In genomic region chr17:17623904-17624303, GRCh38 we compare ENCODE assay signal across 13 cellular contexts. TPM values are rescaled to one million over a fixed set of nuclear protein-coding genes. Genes with fewer than 3 reads are reported as not detected.
DNase-seq lines count a peak whose midpoint lies in the region; ATAC-seq, FAIRE-seq and TF ChIP-seq lines count a peak whose summit lies in the region.
"Had no signal": no experiment of that assay in that cellular context is flagged by ENCODE, and none has a peak within 500 bp of the region (broad histone marks: within the 10 kb centered on the region; RNA-seq: fewer than 3 reads in every experiment).

No MANE protein-coding gene starts in this region.

- H3K27me3 ChIP-seq in H9 (ENCODE audit: insufficient read depth, low read length) (no peaks in the 10 kb centered on the region), NT2/D1 (ENCODE audit: insufficient read depth, insufficient read length) (no peaks in the 10 kb centered on the region), astrocyte (ENCODE audit: insufficient read depth, low read length) (peaks cover 2% of the 10 kb centered on the region)
- no peaks in the 10 kb centered on the region for H3K27me3 ChIP-seq in CD8-positive, alpha-beta memory T cell (ENCODE audit: insufficient read depth, low read length, poor library complexity, severe bottlenecking)
- H3K27me3 ChIP-seq: BLaER1 had no signal

- no peak overlapping the region for H3K27ac ChIP-seq in H9 (ENCODE audit: insufficient read length, low read depth, low read length)
- no peak overlapping the region for H3K27ac ChIP-seq in astrocyte (ENCODE audit: low read depth, low read length)
- H3K27ac ChIP-seq in CD8-positive, alpha-beta memory T cell (ENCODE audit: low read depth, low read length) = no peak overlapping the region
- H3K27ac ChIP-seq: BLaER1 had no signal

- H3K4me3 Mint-ChIP-seq in H9 (no peak overlapping the region), astrocyte (ENCODE audit: unreplicated experiment) (no peak overlapping the region), nephron progenitor cell (no peak overlapping the region)
- no peak overlapping the region for H3K4me3 Mint-ChIP-seq in activated CD8-positive, alpha-beta T cell treated with anti-CD3 and anti-CD28 coated beads, Interleukin-2, amount 10 ng/mL, durations not matched to agents 7 days and 5 days
- peak overlapping the region in 1 of 7 donors; percentile 5 for H3K4me3 Mint-ChIP-seq in CD8-positive, alpha-beta memory T cell

- H3K27ac Mint-ChIP-seq in H9 (peak overlapping the region in 2 of 3 experiments; percentile 36 to 94; a peak in 2 of 7 replicates), astrocyte (ENCODE audit: unreplicated experiment) (peak overlapping the region; percentile 0), nephron progenitor cell (peak overlapping the region; percentile 85)
- no peak overlapping the region for H3K27ac Mint-ChIP-seq in activated CD8-positive, alpha-beta T cell treated with anti-CD3 and anti-CD28 coated beads, Interleukin-2, amount 10 ng/mL, durations not matched to agents 7 days and 5 days
- H3K27ac Mint-ChIP-seq in CD8-positive, alpha-beta memory T cell = peak overlapping the region in 1 of 8 donors; percentile 65

- POLR2A ChIA-PET in activated CD8-positive, alpha-beta T cell treated with anti-CD3 and anti-CD28 coated beads, Interleukin-2, amount 10 ng/mL, durations not matched to agents 7 days and 5 days (lab: Charles Lee) = no interaction called here
- POLR2A ChIA-PET in CD8-positive, alpha-beta memory T cell (lab: Charles Lee) = no interaction called here

- H4K91ac ChIP-seq in H9 (ENCODE audit: insufficient read length, low read depth, low read length) = no peak overlapping the region

- CTCF ChIA-PET in activated CD8-positive, alpha-beta T cell treated with anti-CD3 and anti-CD28 coated beads, Interleukin-2, amount 10 ng/mL, durations not matched to agents 7 days and 5 days (lab: Charles Lee) = interaction anchor here (1.0 kb wide), 1 partner anchor 10 kb away, joined by 4 read pairs; no protein-coding TSS in a partner anchor
- CTCF ChIA-PET in CD8-positive, alpha-beta memory T cell (lab: Charles Lee) = interaction anchor here (1.0 kb wide), 1 partner anchor 12 kb away, joined by 4 read pairs; no protein-coding TSS in a partner anchor

- no peak overlapping the region for H4K5ac ChIP-seq in H9 (ENCODE audit: insufficient read length, low read depth, low read length)

- no peak overlapping the region for H3K9ac ChIP-seq in H9 (ENCODE audit: extremely low read depth, insufficient read length, low read length)
- H3K9ac ChIP-seq in NT2/D1 (ENCODE audit: insufficient read length, low read depth) = peak overlapping the region; percentile 42
- no peak overlapping the region for H3K9ac ChIP-seq in astrocyte (ENCODE audit: low read length)
- H3K9ac ChIP-seq: BLaER1 had no signal

- H3K23ac ChIP-seq in H9 (ENCODE audit: insufficient read length, low read depth, low read length) = no peak overlapping the region

- no peak for ATAC-seq in activated CD8-positive, alpha-beta T cell treated with anti-CD3 and anti-CD28 coated beads, Interleukin-2, amount 10 ng/mL, durations not matched to agents 7 days and 5 days

- H3K4me2 ChIP-seq in H9 (ENCODE audit: insufficient read depth, insufficient read length, low read length) = no peak overlapping the region
- no peak overlapping the region for H3K4me2 ChIP-seq in astrocyte (ENCODE audit: low read length)
- H3K4me2 ChIP-seq: BLaER1 had no signal

- H3K4me1 ChIP-seq in H9 (ENCODE audit: insufficient read depth, low read length) (no peaks in the 10 kb centered on the region), NT2/D1 (ENCODE audit: insufficient read depth, insufficient read length) (peaks cover 11% of the 10 kb centered on the region), astrocyte (ENCODE audit: insufficient read depth, low read length) (no peaks in the 10 kb centered on the region)
- no peaks in the 10 kb centered on the region for H3K4me1 ChIP-seq in CD8-positive, alpha-beta memory T cell (ENCODE audit: insufficient read depth, low read length)

- no peaks in the 10 kb centered on the region for H3K23me2 ChIP-seq in H9 (ENCODE audit: insufficient read length, low read depth, low read length, poor library complexity, severe bottlenecking)

- H3K14ac ChIP-seq in H9 (ENCODE audit: insufficient read depth, low read length) = 0 out of 2 replicates have a peak overlapping the region, but pooled peaks have one; percentile 59

- H2BK120ac ChIP-seq in H9 (ENCODE audit: low read depth, low read length, poor library complexity, severe bottlenecking) = no peak overlapping the region

- H2AFZ ChIP-seq in H9 (ENCODE audit: low read length) (no peak overlapping the region), astrocyte (ENCODE audit: low read depth, low read length) (no peak overlapping the region)

- H2BK15ac ChIP-seq in H9 (ENCODE audit: low read depth, low read length) = no peak overlapping the region

- H3K4ac ChIP-seq in H9 (ENCODE audit: low read depth, low read length) = no peak overlapping the region

- H3T11ph ChIP-seq in H9 (ENCODE audit: low read length) = no peak overlapping the region

- FAIRE-seq in astrocyte (lab: Jason Lieb, UNC) = no peak
- FAIRE-seq: GM18507, H54 had no signal

- H3K79me1 ChIP-seq in H9 (ENCODE audit: insufficient read depth, low read depth, low read length, poor library complexity, severe bottlenecking) = no peaks in the 10 kb centered on the region

- H4K20me1 ChIP-seq in H9 (ENCODE audit: control insufficient read depth, insufficient read depth, insufficient read length) = no peaks in the 10 kb centered on the region
- H4K20me1 ChIP-seq in astrocyte (ENCODE audit: insufficient read depth, low read length) = no peaks in the 10 kb centered on the region
- H4K20me1 ChIP-seq: BLaER1 had no signal

- WGBS in H9 (ENCODE audit: extremely low coverage, insufficient read length, low lambda C conversion rate) = no CpG with 5 or more reads among the region's 9 CpGs

- H4K8ac ChIP-seq in H9 (replicated peaks; ENCODE audit: insufficient read length, low read depth, low read length) = no peak overlapping the region

- H2AK5ac ChIP-seq in H9 (ENCODE audit: insufficient read length, low read length) = no peak overlapping the region

- no peak overlapping the region for H2BK5ac ChIP-seq in H9 (ENCODE audit: insufficient read length, low read length)

- H2BK12ac ChIP-seq in H9 (ENCODE audit: insufficient read length, low read depth, low read length) = no peak overlapping the region

- H3K36me3 Mint-ChIP-seq in H9 (ENCODE audit: insufficient read depth in 1 of 3, low read depth in 3 of 3) (no peaks in the 10 kb centered on the region), astrocyte (ENCODE audit: low read depth, unreplicated experiment) (no peaks in the 10 kb centered on the region), nephron progenitor cell (ENCODE audit: low read depth) (no peaks in the 10 kb centered on the region)
- peaks cover 2% of the 10 kb centered on the region for H3K36me3 Mint-ChIP-seq in activated CD8-positive, alpha-beta T cell treated with anti-CD3 and anti-CD28 coated beads, Interleukin-2, amount 10 ng/mL, durations not matched to agents 7 days and 5 days (ENCODE audit: low read depth)
- peaks cover 0 to 2% (median 0%) of the 10 kb centered on the region in 3 donors for H3K36me3 Mint-ChIP-seq in CD8-positive, alpha-beta memory T cell

- H3K9me3 Mint-ChIP-seq in H9 (no peaks in the 10 kb centered on the region; a peak in 2 of 5 replicates), astrocyte (ENCODE audit: unreplicated experiment) (no peaks in the 10 kb centered on the region), nephron progenitor cell (no peaks in the 10 kb centered on the region)
- no peaks in the 10 kb centered on the region for H3K9me3 Mint-ChIP-seq in activated CD8-positive, alpha-beta T cell treated with anti-CD3 and anti-CD28 coated beads, Interleukin-2, amount 10 ng/mL, durations not matched to agents 7 days and 5 days (ENCODE audit: insufficient read depth)
- no peaks in the 10 kb centered on the region for H3K9me3 Mint-ChIP-seq in CD8-positive, alpha-beta memory T cell

- DNase-seq in H9 (no peak), NT2/D1 (ENCODE audit: low read depth, low spot score) (no peak), astrocyte (ENCODE audit: low read depth) (no peak), nephron progenitor cell (no peak), medulla oblongata (ENCODE audit: extremely low spot score) (no peak)
- no peak for DNase-seq in activated CD8-positive, alpha-beta T cell treated with anti-CD3 and anti-CD28 coated beads, Interleukin-2, amount 10 ng/mL, durations not matched to agents 7 days and 5 days
- no peak for DNase-seq in CD8-positive, alpha-beta memory T cell
- DNase-seq: 8988T, AML-193, DMS53 had no signal

- H3K9me3 ChIP-seq in H9 (ENCODE audit: control insufficient read depth, low read depth, low read length) (no peaks in the 10 kb centered on the region), NT2/D1 (ENCODE audit: insufficient read depth, low read length) (no peaks in the 10 kb centered on the region), astrocyte (ENCODE audit: insufficient read depth, low read depth, low read length) (no peaks in the 10 kb centered on the region)
- no peaks in the 10 kb centered on the region for H3K9me3 ChIP-seq in CD8-positive, alpha-beta memory T cell (ENCODE audit: low read length)

- H3K56ac ChIP-seq in H9 (ENCODE audit: insufficient read length, low read depth, low read length) = no peak overlapping the region

- H3K36me3 ChIP-seq in NT2/D1 (ENCODE audit: insufficient read depth, insufficient read length, low read length) (no peaks in the 10 kb centered on the region), astrocyte (ENCODE audit: insufficient read depth, low read length) (no peaks in the 10 kb centered on the region)
- no peaks in the 10 kb centered on the region for H3K36me3 ChIP-seq in CD8-positive, alpha-beta memory T cell (ENCODE audit: insufficient read depth, low read length)
- H3K36me3 ChIP-seq: BLaER1 had no signal

- H2BK20ac ChIP-seq in H9 (ENCODE audit: low read depth, low read length, poor library complexity, severe bottlenecking) = no peak overlapping the region

- TF ChIP-seq CTCF in H9 (conservative IDR thresholded peaks at IDR 0.05) = no peak
- TF ChIP-seq CTCF in astrocyte (IDR thresholded peaks at IDR 0.05; ENCODE audit: insufficient read depth, low read depth, low read length) = no peak
- no peak for TF ChIP-seq CTCF in nephron progenitor cell (IDR thresholded peaks at IDR 0.05)

- no peaks in the 10 kb centered on the region for H3K79me2 ChIP-seq in H9 (ENCODE audit: insufficient read depth, low read length)
- H3K79me2 ChIP-seq in astrocyte (ENCODE audit: insufficient read depth, low read length) = no peaks in the 10 kb centered on the region

- H3K27me3 Mint-ChIP-seq in H9 (ENCODE audit: low read depth) (peaks cover 7% of the 10 kb centered on the region), astrocyte (ENCODE audit: low read depth, unreplicated experiment) (peaks cover 27% of the 10 kb centered on the region), nephron progenitor cell (ENCODE audit: low read depth, poor library complexity) (peaks cover 8% of the 10 kb centered on the region)
- peaks cover 12% of the 10 kb centered on the region for H3K27me3 Mint-ChIP-seq in activated CD8-positive, alpha-beta T cell treated with anti-CD3 and anti-CD28 coated beads, Interleukin-2, amount 10 ng/mL, durations not matched to agents 7 days and 5 days (ENCODE audit: low read depth)
- peaks cover 4 to 6% of the 10 kb centered on the region in 2 donors for H3K27me3 Mint-ChIP-seq in CD8-positive, alpha-beta memory T cell

- no peak overlapping the region for H3K18ac ChIP-seq in H9 (ENCODE audit: insufficient read length, low read depth, low read length)

- peaks cover 37 to 46% of the 10 kb centered on the region in 2 experiments for H3K4me1 Mint-ChIP-seq in H9
- H3K4me1 Mint-ChIP-seq in astrocyte (ENCODE audit: low read depth, unreplicated experiment) = no peaks in the 10 kb centered on the region
- H3K4me1 Mint-ChIP-seq in nephron progenitor cell = peaks cover 37% of the 10 kb centered on the region
- H3K4me1 Mint-ChIP-seq in activated CD8-positive, alpha-beta T cell treated with anti-CD3 and anti-CD28 coated beads, Interleukin-2, amount 10 ng/mL, durations not matched to agents 7 days and 5 days (ENCODE audit: low read depth) = peaks cover 17% of the 10 kb centered on the region
- H3K4me1 Mint-ChIP-seq in CD8-positive, alpha-beta memory T cell = peaks cover 6 to 7% (median 7%) of the 10 kb centered on the region in 3 donors

- no peak overlapping the region for H3K4me3 ChIP-seq in NT2/D1 (ENCODE audit: insufficient read length, low read depth)
- no peak overlapping the region for H3K4me3 ChIP-seq in astrocyte (ENCODE audit: insufficient read depth, low read depth, low read length)
- H3K4me3 ChIP-seq in CD8-positive, alpha-beta memory T cell (ENCODE audit: low read length) = no peak overlapping the region
- H3K4me3 ChIP-seq: BLaER1 had no signal

RNA-seq across cellular contexts. Expression of gene PEMT, which starts 32.4 kb away (rescaled TPM):
- total RNA-seq in H9 (2021) = 63.2 and 63.5 TPM in 2 replicates
- 19.5 and 25.4 TPM in 2 replicates for total RNA-seq in astrocyte
- 10 to 100 TPM; 14.1 to 17.2 TPM for total RNA-seq in activated CD8-positive, alpha-beta T cell treated with anti-CD3 and anti-CD28 coated beads, Interleukin-2, amount 10 ng/mL, durations not matched to agents 7 days and 5 days
- total RNA-seq in CD8-positive, alpha-beta memory T cell = 10 to 100 TPM; 31.9 to 42.1 TPM
- 34.6 TPM for polyA plus RNA-seq in CD8-positive, alpha-beta memory T cell

RNA-seq across cellular contexts. Expression of gene RAI1, which starts 57.4 kb away (rescaled TPM):
- 1.5 and 1.9 TPM in 2 replicates for total RNA-seq in H9 (2021)
- total RNA-seq in astrocyte = 39.1 and 39.8 TPM in 2 replicates
- total RNA-seq in activated CD8-positive, alpha-beta T cell treated with anti-CD3 and anti-CD28 coated beads, Interleukin-2, amount 10 ng/mL, durations not matched to agents 7 days and 5 days = 10 to 100 TPM; 24.4 to 24.6 TPM
- total RNA-seq in CD8-positive, alpha-beta memory T cell = 10 to 100 TPM; 19.7 to 20.2 TPM
- polyA plus RNA-seq in CD8-positive, alpha-beta memory T cell = 5.6 TPM
